ENCODE assay signal across 25 cellular contexts in genomic region chr6:125173341-125173740, GRCh38. TPM values are rescaled to one million over a fixed set of nuclear protein-coding genes. Genes with fewer than 3 reads are reported as not detected.
DNase-seq lines count a peak whose midpoint lies in the region; ATAC-seq, FAIRE-seq and TF ChIP-seq lines count a peak whose summit lies in the region.
"Had no signal": no experiment of that assay in that cellular context is flagged by ENCODE, and none has a peak within 500 bp of the region (broad histone marks: within the 10 kb centered on the region; RNA-seq: fewer than 3 reads in every experiment).

No MANE protein-coding gene starts in this region.

- H3K36me3 Mint-ChIP-seq in natural killer cell treated with Interleukin-12 subunit alpha and Interleukin-12 subunit beta and Interleukin-15 and Interleukin-18, amount 100 ng/mL, for 72 hours, result no peaks in the 10 kb centered on the region
- H3K36me3 Mint-ChIP-seq: CD8-positive, alpha-beta T cell had no signal

- no peaks in the 10 kb centered on the region for H3K9me3 Mint-ChIP-seq in natural killer cell treated with Interleukin-12 subunit alpha and Interleukin-12 subunit beta and Interleukin-15 and Interleukin-18, amount 100 ng/mL, for 72 hours
- H3K9me3 Mint-ChIP-seq: CD8-positive, alpha-beta T cell had no signal

- H3K4me1 ChIP-seq in upper lobe of right lung, result no peaks in the 10 kb centered on the region
- H3K4me1 ChIP-seq: SJSA1 had no signal

- no peak for FAIRE-seq in GM19239 (lab: Jason Lieb, UNC)
- FAIRE-seq: A204.1, G401.6 had no signal

- H3K9me3 ChIP-seq in upper lobe of right lung, result no peaks in the 10 kb centered on the region
- H3K9me3 ChIP-seq: Caco-2, SJSA1 had no signal

- peak; percentile 33 for DNase-seq in HPDE6-E6E7 (ENCODE audit: extremely low spot score)
- no peak for DNase-seq in upper lobe of right lung
- DNase-seq in GM19239 (ENCODE audit: insufficient read length, low spot score), result no peak
- no peak for DNase-seq in natural killer cell treated with Interleukin-12 subunit alpha and Interleukin-12 subunit beta and Interleukin-15 and Interleukin-18, amount 100 ng/mL, for 72 hours (ENCODE audit: low spot score)
- no peak for DNase-seq in NCI-H2171 (lab: John Stamatoyannopoulos, UW)
- DNase-seq: C1 segment of cervical spinal cord; Caco-2; CD8-positive, alpha-beta T cell; GOT3; HCEC 1CT; IMR-90; KG1; MM.1S; NCI-H2029; NCI-H446 treated with DMSO at 0.1 percent for 48 hours; NCI-H526; NCI-H82; NK-92 treated with Interleukin-12 subunit alpha and Interleukin-12 subunit beta, amount 100 ng/mL, for 24 hours; Right ventricle myocardium superior; RPMI8226 had no signal

- intact Hi-C loops in upper lobe of right lung (cut with DNase I), result no loop called here

- no peaks in the 10 kb centered on the region for H3K4me1 Mint-ChIP-seq in natural killer cell treated with Interleukin-12 subunit alpha and Interleukin-12 subunit beta and Interleukin-15 and Interleukin-18, amount 100 ng/mL, for 72 hours (ENCODE audit: low read depth in 2 of 2)

- H3K27ac Mint-ChIP-seq in natural killer cell treated with Interleukin-12 subunit alpha and Interleukin-12 subunit beta and Interleukin-15 and Interleukin-18, amount 100 ng/mL, for 72 hours, result no peak overlapping the region
- H3K27ac Mint-ChIP-seq: CD8-positive, alpha-beta T cell had no signal

- no peak for TF ChIP-seq CTCF in upper lobe of right lung (IDR thresholded peaks at IDR 0.05)

- H3K27me3 Mint-ChIP-seq in natural killer cell treated with Interleukin-12 subunit alpha and Interleukin-12 subunit beta and Interleukin-15 and Interleukin-18, amount 100 ng/mL, for 72 hours, result peaks cover 19 to 29% of the 10 kb centered on the region in 2 donors

- H3K36me3 ChIP-seq in upper lobe of right lung, result no peaks in the 10 kb centered on the region
- H3K36me3 ChIP-seq: SJSA1 had no signal

- no peak overlapping the region for H3K4me3 Mint-ChIP-seq in natural killer cell treated with Interleukin-12 subunit alpha and Interleukin-12 subunit beta and Interleukin-15 and Interleukin-18, amount 100 ng/mL, for 72 hours
- H3K4me3 Mint-ChIP-seq: CD8-positive, alpha-beta T cell had no signal

- H3K4me3 ChIP-seq in upper lobe of right lung, result no peak overlapping the region
- H3K4me3 ChIP-seq: SJSA1 had no signal

- H3K27ac ChIP-seq in cingulate gyrus (ENCODE audit: low read depth, low read length) (peak overlapping the region; percentile 19), upper lobe of right lung (no peak overlapping the region)
- H3K27ac ChIP-seq: SJSA1 had no signal

- H3K27me3 ChIP-seq in upper lobe of right lung, result no peaks in the 10 kb centered on the region
- H3K27me3 ChIP-seq: SJSA1 had no signal

- ATAC-seq in esophagus mucosa, result peak; percentile 94
- ATAC-seq in upper lobe of right lung, result peak; percentile 89
- ATAC-seq in natural killer cell treated with Interleukin-12 subunit alpha and Interleukin-12 subunit beta and Interleukin-15 and Interleukin-18, amount 100 ng/mL, for 72 hours, result no peak
- ATAC-seq: CD8-positive, alpha-beta T cell had no signal

RNA-seq across cellular contexts. Expression of gene TPD52L1, which starts 19.8 kb away (rescaled TPM):
- 217 TPM for total RNA-seq in esophagus mucosa
- 24.5 TPM for total RNA-seq in upper lobe of right lung
- not detected for total RNA-seq in natural killer cell treated with Interleukin-12 subunit alpha and Interleukin-12 subunit beta and Interleukin-15 and Interleukin-18, amount 100 ng/mL, for 72 hours
- total RNA-seq: CD8-positive, alpha-beta T cell had no signal

Comparison
In these comparisons a context has a peak if more than half of its experiments do, and no peak if none do; other contexts are left out.
1. ATAC-seq: peak in esophagus mucosa (single experiment) and upper lobe of right lung (single experiment); none in natural killer cell treated with Interleukin-12 subunit alpha and Interleukin-12 subunit beta and Interleukin-15 and Interleukin-18, amount 100 ng/mL, for 72 hours (0 of 2).
2. RNA of gene TPD52L1, which starts 19.8 kb away (total RNA-seq): 217 TPM in esophagus mucosa (single experiment) and 24.5 TPM in upper lobe of right lung (single experiment); not detected in natural killer cell treated with Interleukin-12 subunit alpha and Interleukin-12 subunit beta and Interleukin-15 and Interleukin-18, amount 100 ng/mL, for 72 hours; every median in the first group is over 10 times any median in the second.